9 cellular contexts compared by ENCODE assay signal in genomic region chr16:80583466-80583865, GRCh38. TPM values are rescaled to one million over a fixed set of nuclear protein-coding genes. Genes with fewer than 3 reads are reported as not detected.
DNase-seq lines count a peak whose midpoint lies in the region; ATAC-seq and TF ChIP-seq lines count a peak whose summit lies in the region.
"Had no signal": no experiment of that assay in that cellular context is flagged by ENCODE, and none has a peak within 500 bp of the region (broad histone marks: within the 10 kb centered on the region; RNA-seq: fewer than 3 reads in every experiment).

No MANE protein-coding gene starts in this region.

- intact Hi-C loops in Caco-2 (cut with micrococcal nuclease; ENCODE audit: unreplicated experiment), result no loop called here

- H3K27me3 Mint-ChIP-seq in activated T-cell treated with anti-CD3 and anti-CD28 coated beads, Interleukin-2, amount 50 U/mL, for 72 hours (ENCODE audit: low read depth), result peaks cover 10% of the 10 kb centered on the region
- peaks cover 10% of the 10 kb centered on the region for H3K27me3 Mint-ChIP-seq in Caco-2 (ENCODE audit: insufficient read depth, unreplicated experiment)

- H3K4me1 Mint-ChIP-seq in activated T-cell treated with anti-CD3 and anti-CD28 coated beads, Interleukin-2, amount 50 U/mL, for 72 hours (ENCODE audit: low read depth), result peaks cover 71% of the 10 kb centered on the region
- H3K4me1 Mint-ChIP-seq in stimulated activated effector memory CD8-positive, alpha-beta T cell treated with anti-CD3 and anti-CD28 coated beads, Interleukin-12 subunit alpha, Interleukin-12 subunit beta, amount 100 ng/mL, for 72 hours, result peaks cover 57% of the 10 kb centered on the region
- no peaks in the 10 kb centered on the region for H3K4me1 Mint-ChIP-seq in Caco-2 (ENCODE audit: low read depth, unreplicated experiment)

- H3K4me3 Mint-ChIP-seq in activated T-cell treated with anti-CD3 and anti-CD28 coated beads, Interleukin-2, amount 50 U/mL, for 72 hours, result peak overlapping the region; percentile 56 to 57
- H3K4me3 Mint-ChIP-seq in stimulated activated effector memory CD8-positive, alpha-beta T cell treated with anti-CD3 and anti-CD28 coated beads, Interleukin-12 subunit alpha, Interleukin-12 subunit beta, amount 100 ng/mL, for 72 hours, result peak overlapping the region; percentile 6
- H3K4me3 Mint-ChIP-seq in Caco-2 (ENCODE audit: unreplicated experiment), result no peak overlapping the region

- H3K36me3 Mint-ChIP-seq in activated T-cell treated with anti-CD3 and anti-CD28 coated beads, Interleukin-2, amount 50 U/mL, for 72 hours (ENCODE audit: insufficient read depth in 2 of 2), result peaks cover 4 to 6% of the 10 kb centered on the region in 2 donors
- H3K36me3 Mint-ChIP-seq in stimulated activated effector memory CD8-positive, alpha-beta T cell treated with anti-CD3 and anti-CD28 coated beads, Interleukin-12 subunit alpha, Interleukin-12 subunit beta, amount 100 ng/mL, for 72 hours, result peaks cover 12% of the 10 kb centered on the region
- no peaks in the 10 kb centered on the region for H3K36me3 Mint-ChIP-seq in Caco-2 (ENCODE audit: insufficient read depth, unreplicated experiment)

- peaks cover 2% of the 10 kb centered on the region for H3K27me3 ChIP-seq in Caco-2 (replicated peaks; ENCODE audit: control insufficient read depth, insufficient read depth, low read length)

- TF ChIP-seq CTCF in Caco-2 (IDR thresholded peaks at IDR 0.05; ENCODE audit: insufficient read depth in 1 of 2, low read depth in 1 of 2, low read length in 1 of 2, severe bottlenecking in 1 of 2, unreplicated experiment in 1 of 2), result no peak

- no TSS peak for BruUV-seq in Caco-2 (replicated peaks; lab: Mats Ljungman, UMichigan)

- peaks cover 4 to 10% of the 10 kb centered on the region in 2 donors for H3K9me3 Mint-ChIP-seq in activated T-cell treated with anti-CD3 and anti-CD28 coated beads, Interleukin-2, amount 50 U/mL, for 72 hours
- peaks cover 7% of the 10 kb centered on the region for H3K9me3 Mint-ChIP-seq in stimulated activated effector memory CD8-positive, alpha-beta T cell treated with anti-CD3 and anti-CD28 coated beads, Interleukin-12 subunit alpha, Interleukin-12 subunit beta, amount 100 ng/mL, for 72 hours
- H3K9me3 Mint-ChIP-seq in Caco-2 (ENCODE audit: unreplicated experiment), result no peaks in the 10 kb centered on the region

- no peaks in the 10 kb centered on the region for H3K36me3 ChIP-seq in Caco-2 (ENCODE audit: control insufficient read depth, insufficient read depth, low read length)

- ATAC-seq in activated T-cell treated with anti-CD3 and anti-CD28 coated beads, Interleukin-2, amount 50 U/mL, for 72 hours (replicated peaks in 1 of 2), result peak; percentile 26 to 40
- ATAC-seq in stimulated activated effector memory CD8-positive, alpha-beta T cell treated with anti-CD3 and anti-CD28 coated beads, Interleukin-12 subunit alpha, Interleukin-12 subunit beta, amount 100 ng/mL, for 72 hours, result peak; percentile 48
- ATAC-seq: HCT116 had no signal

- DNase-seq in activated naive CD4-positive, alpha-beta T cell treated with Interleukin-2 at 50 U/mL for 16 hours, result peak; percentile 62
- no peak for DNase-seq in activated naive CD4-positive, alpha-beta T cell (lab: John Stamatoyannopoulos, UW)
- DNase-seq in activated T-cell treated with anti-CD3 and anti-CD28 coated beads, Interleukin-2, amount 50 U/mL, for 72 hours, result peak; percentile 73 to 76
- peak; percentile 15 for DNase-seq in glomerular visceral epithelial cell (ENCODE audit: extremely low spot score)
- peak; percentile 34 to 78 for DNase-seq in stimulated activated effector memory CD8-positive, alpha-beta T cell treated with anti-CD3 and anti-CD28 coated beads, Interleukin-12 subunit alpha, Interleukin-12 subunit beta, amount 100 ng/mL, for 72 hours (ENCODE audit: low spot score in 2 of 2)
- DNase-seq in Caco-2, result no peak
- no peak for DNase-seq in DMS 273 treated with DMSO at 0.1 percent for 48 hours (lab: John Stamatoyannopoulos, UW)
- no peak for DNase-seq in NK-92 (lab: John Stamatoyannopoulos, UW; ENCODE audit: unreplicated experiment)

- H3K9me3 ChIP-seq in Caco-2, result 0 out of 2 replicates have a peak, but pooled peaks cover 3% of the 10 kb centered on the region

- POLR2A ChIA-PET in Caco-2 (lab: Charles Lee), result no interaction called here

- H3K4me1 ChIP-seq in Caco-2, result no peaks in the 10 kb centered on the region

- CTCF ChIA-PET in Caco-2 (lab: Charles Lee), result no interaction called here

- H3K4me3 ChIP-seq in Caco-2 (ENCODE audit: low read depth, low read length), result no peak overlapping the region

- peak overlapping the region; percentile 62 for H3K27ac Mint-ChIP-seq in activated T-cell treated with anti-CD3 and anti-CD28 coated beads, Interleukin-2, amount 50 U/mL, for 72 hours
- H3K27ac Mint-ChIP-seq in stimulated activated effector memory CD8-positive, alpha-beta T cell treated with anti-CD3 and anti-CD28 coated beads, Interleukin-12 subunit alpha, Interleukin-12 subunit beta, amount 100 ng/mL, for 72 hours, result peak overlapping the region; percentile 67
- no peak overlapping the region for H3K27ac Mint-ChIP-seq in Caco-2 (ENCODE audit: unreplicated experiment)

RNA-seq across cellular contexts. Expression of gene DYNLRB2, which starts 42.7 kb away (rescaled TPM):
- 1 to 10 TPM in 1 of 2 donors, not detected in 1; 1.5 TPM for total RNA-seq in activated T-cell treated with anti-CD3 and anti-CD28 coated beads, Interleukin-2, amount 50 U/mL, for 72 hours
- not detected in 2 replicates for total RNA-seq in Caco-2 (2022)

Comparison
In these comparisons a context has a peak if more than half of its experiments do, and no peak if none do; other contexts are left out.
1. DNase-seq: peak in activated naive CD4-positive, alpha-beta T cell treated with Interleukin-2 at 50 U/mL for 16 hours (single experiment), activated T-cell treated with anti-CD3 and anti-CD28 coated beads, Interleukin-2, amount 50 U/mL, for 72 hours (2 of 2), glomerular visceral epithelial cell (single experiment) and stimulated activated effector memory CD8-positive, alpha-beta T cell treated with anti-CD3 and anti-CD28 coated beads, Interleukin-12 subunit alpha, Interleukin-12 subunit beta, amount 100 ng/mL, for 72 hours (2 of 2); none in activated naive CD4-positive, alpha-beta T cell (0 of 4), Caco-2 (0 of 2), DMS 273 treated with DMSO at 0.1 percent for 48 hours (single experiment) and NK-92 (single experiment).